8 cellular contexts compared by ENCODE assay signal in genomic region chr6:28136585-28137457, GRCh38. TPM values are rescaled to one million over a fixed set of nuclear protein-coding genes. Genes with fewer than 3 reads are reported as not detected.
A peak's percentile ranks its signal among the peaks of the same experiment; 100 is the strongest.
DNase-seq lines count a peak whose midpoint lies in the region; ATAC-seq and TF ChIP-seq lines count a peak whose summit lies in the region.

No MANE protein-coding gene starts in this region.

- peak overlapping the region; percentile 94 for H3K27ac ChIP-seq in BLaER1
- H3K27ac ChIP-seq in dorsolateral prefrontal cortex: peak overlapping the region; percentile 48 to 99 (median 94)
- H3K27ac ChIP-seq in right lobe of liver: peak overlapping the region; percentile 82 to 85 (median 85)

- peak; percentile 96 for DNase-seq in NCI-H748 (lab: John Stamatoyannopoulos, UW; ENCODE audit: unreplicated experiment)
- peak; percentile 79 to 87 for DNase-seq in activated CD4-positive, alpha-beta T cell treated with anti-CD3 and anti-CD28 coated beads, Interleukin-2, amount 50 U/mL, for 48 hours
- DNase-seq in dorsolateral prefrontal cortex: peak; percentile 74 to 92 (median 88)
- DNase-seq in right lobe of liver: peak; percentile 89 to 94 (median 91)
- DNase-seq in stimulated activated CD4-positive, alpha-beta T cell treated with anti-CD3 and anti-CD28 coated beads, Interleukin-4, amount 100 ng/mL, for 24 hours: peak; percentile 85

- H3K9me3 ChIP-seq in BLaER1 (no peaks in the 10 kb centered on the region), right lobe of liver (no peaks in the 10 kb centered on the region)

- peaks cover 18% of the 10 kb centered on the region for H4K20me1 ChIP-seq in BLaER1

- H3K4me3 ChIP-seq in BLaER1: peak overlapping the region; percentile 79
- peak overlapping the region; percentile 52 to 97 (median 87) for H3K4me3 ChIP-seq in dorsolateral prefrontal cortex
- peak overlapping the region; percentile 63 to 84 (median 81) for H3K4me3 ChIP-seq in right lobe of liver

- intact Hi-C loops in dorsolateral prefrontal cortex (cut with DNase I) (loop anchor here (1.0 to 10.0 kb wide), 6 partner anchors 33 to 220 kb away; partner anchors contain the start of genes ZNF165 (in 2 of the 2) and ZKSCAN4 (in 1 of the 2)), right lobe of liver (cut with DNase I) (loop anchor here in 1 of 2 donors (10.0 kb wide), 1 partner anchor 228 kb away; no protein-coding TSS in a partner anchor)

- TF ChIP-seq CTCF in dorsolateral prefrontal cortex (IDR thresholded peaks at IDR 0.05 in 54 of 56, conservative IDR thresholded peaks at IDR 0.05 in 2 of 56; ENCODE audit: low read depth in 1 of 56, partially characterized antibody in 56 of 56) (peak in 29 of 56 donors; percentile 6 to 56 (median 27)), right lobe of liver (IDR thresholded peaks at IDR 0.05) (no peak)

- 0% methylated on average over 44 of the region's 57 CpGs for WGBS in right lobe of liver (ENCODE audit: insufficient coverage, low coverage, low lambda C conversion rate, missing lambda C conversion rate)

- H3K4me1 ChIP-seq in BLaER1: peaks cover 49% of the 10 kb centered on the region
- H3K4me1 ChIP-seq in right lobe of liver: peaks cover 0 to 10% (median 4%) of the 10 kb centered on the region in 4 donors

- peak overlapping the region; percentile 92 for H3K9ac ChIP-seq in BLaER1

- ATAC-seq in GM19328 (IDR thresholded peaks at IDR 0.05; ENCODE audit: unreplicated experiment): peak; percentile 46
- ATAC-seq in HG03520 (IDR thresholded peaks at IDR 0.05; ENCODE audit: unreplicated experiment): peak; percentile 66
- peak; percentile 83 to 89 (median 86) for ATAC-seq in right lobe of liver

- H3K36me3 ChIP-seq in BLaER1 (peaks cover 17% of the 10 kb centered on the region), right lobe of liver (no peaks in the 10 kb centered on the region)

- H3K27me3 ChIP-seq in BLaER1 (no peaks in the 10 kb centered on the region), dorsolateral prefrontal cortex (no peaks in the 10 kb centered on the region), right lobe of liver (no peaks in the 10 kb centered on the region)

- peak; percentile 64 for TF ChIP-seq POLR2A in right lobe of liver (IDR thresholded peaks at IDR 0.05)

- peak overlapping the region; percentile 92 for H3K4me2 ChIP-seq in BLaER1

RNA-seq across cellular contexts. Expression of gene ZKSCAN8, which starts 4.9 kb away (rescaled TPM):
- total RNA-seq in dorsolateral prefrontal cortex (10 to 100 TPM; 22.4 to 45.0 (median 33.2) TPM), right lobe of liver (1 to 10 TPM; 5.4 to 7.2 (median 6.8) TPM)

RNA-seq across cellular contexts. Expression of gene ZSCAN16, which starts 12.4 kb away (rescaled TPM):
- total RNA-seq in dorsolateral prefrontal cortex: 10 to 100 TPM in 4 of 120 experiments, 1 to 10 TPM in 116; 3.4 to 11.1 (median 6.4) TPM
- 1 to 10 TPM; 1.5 to 2.0 (median 1.7) TPM for total RNA-seq in right lobe of liver

RNA-seq across cellular contexts. Expression of gene ZNF165, which starts 56.5 kb away (rescaled TPM):
- total RNA-seq in dorsolateral prefrontal cortex (1 to 10 TPM in 77 of 120 experiments, under 1 TPM in 43; 0.39 to 2.3 (median 1.2) TPM), right lobe of liver (1 to 10 TPM in 3 of 6 experiments, under 1 TPM in 3; 0.24 to 3.0 (median 0.95) TPM)

Comparison
In these comparisons a context has a peak if more than half of its experiments do, and no peak if none do; other contexts are left out.
1. Peak in every context shown above with its lines: DNase-seq, ATAC-seq, H3K4me3 ChIP-seq and H3K27ac ChIP-seq.
2. CTCF ChIP-seq: peak in dorsolateral prefrontal cortex (29 of 56); none in right lobe of liver (0 of 4).